In genomic region chr10:77377678-77378352, GRCh38 we compare ENCODE assay signal across 22 cellular contexts.
DNase-seq lines count a peak whose midpoint lies in the region; TF ChIP-seq lines count a peak whose summit lies in the region.
"Had no signal": no experiment of that assay in that cellular context is flagged by ENCODE, and none has a peak within 500 bp of the region (broad histone marks: within the 10 kb centered on the region; RNA-seq: fewer than 3 reads in every experiment).

No MANE protein-coding gene starts in this region.

- intact Hi-C loops in breast epithelium (cut with DNase I; ENCODE audit: low total_unique reads) (no loop called here), MCF 10A (cut with micrococcal nuclease) (no loop called here), mammary epithelial cell (cut with micrococcal nuclease) (loop anchor here (1.0 kb wide), 1 partner anchor 263 kb away; no protein-coding TSS in a partner anchor)

- dilution Hi-C loops in mammary epithelial cell (cut with HindIII; ENCODE audit: low sequenced_read_pairs), result loop anchor here (25.0 kb wide), 1 partner anchor 259 kb away; the partner anchor contains the start of gene KCNMA1

- H3K4me2 ChIP-seq in mammary epithelial cell (ENCODE audit: insufficient read depth, low read depth, low read length), result no peak overlapping the region
- H3K4me2 ChIP-seq: BLaER1 had no signal

- TF ChIP-seq CTCF in breast epithelium (IDR thresholded peaks at IDR 0.05) (no peak), MCF 10A (IDR thresholded peaks at IDR 0.05; ENCODE audit: unreplicated experiment) (no peak), mammary epithelial cell (conservative IDR thresholded peaks at IDR 0.05 in 1 of 2, IDR thresholded peaks at IDR 0.05 in 1 of 2; ENCODE audit: extremely low read depth in 1 of 2, insufficient read depth in 1 of 2, low read depth in 1 of 2, low read length in 2 of 2) (peak; percentile 11 to 20), GM10266 (IDR thresholded peaks at IDR 0.05; ENCODE audit: control insufficient read depth, insufficient read depth, low read depth, missing control alignments) (no peak)

- no peaks in the 10 kb centered on the region for H3K36me3 ChIP-seq in breast epithelium
- H3K36me3 ChIP-seq in mammary epithelial cell (ENCODE audit: insufficient read depth, low read length), result no peaks in the 10 kb centered on the region
- H3K36me3 ChIP-seq: adrenal gland, BLaER1, prostate gland, thoracic aorta had no signal

- no peak overlapping the region for H3K27ac Mint-ChIP-seq in MCF 10A (ENCODE audit: low read depth, unreplicated experiment)
- H3K27ac Mint-ChIP-seq: activated T-helper 2 cell treated with anti-CD3 and anti-CD28 coated beads, Interferon-gamma antibody, Interleukin-2, Interleukin-4, amounts not matched to agents 10 μg/mL and 5 μg/mL and 100 μg/mL, durations not matched to agents 14 hours and 24 hours and 36 hours; immature natural killer cell; memory B cell had no signal

- CTCF ChIA-PET in MCF 10A (lab: Yijun Ruan, JAX) (interaction anchor here (0.8 to 1.2 kb wide), 5 partner anchors 11 to 261 kb away, joined by 3 to 4 read pairs (median 3); no protein-coding TSS in a partner anchor), mammary epithelial cell (lab: Charles Lee; ENCODE audit: low non-redundant PET) (no interaction called here)

- H3K27me3 ChIP-seq in breast epithelium (no peaks in the 10 kb centered on the region), mammary epithelial cell (ENCODE audit: insufficient read depth, low read length) (no peaks in the 10 kb centered on the region)
- H3K27me3 ChIP-seq: adrenal gland, BLaER1, MG63 had no signal

- POLR2A ChIA-PET in MCF 10A (lab: Yijun Ruan, JAX), result interaction anchor here (1.0 kb wide), 1 partner anchor 9 kb away, joined by 5 read pairs; no protein-coding TSS in a partner anchor

- no peak overlapping the region for H3K4me3 Mint-ChIP-seq in MCF 10A (ENCODE audit: unreplicated experiment)
- H3K4me3 Mint-ChIP-seq: immature natural killer cell, memory B cell, nephron had no signal

- H3K36me3 Mint-ChIP-seq in MCF 10A (ENCODE audit: insufficient read depth, unreplicated experiment), result no peaks in the 10 kb centered on the region
- H3K36me3 Mint-ChIP-seq: immature natural killer cell, memory B cell had no signal

- no TSS peak for BruUV-seq in MCF 10A (replicated peaks; lab: Mats Ljungman, UMichigan)
- no TSS peak for BruUV-seq in mammary epithelial cell (replicated peaks; lab: Mats Ljungman, UMichigan)

- no peak for DNase-seq in breast epithelium (ENCODE audit: low spot score in 2 of 2)
- DNase-seq in MCF 10A (ENCODE audit: unreplicated experiment), result no peak
- no peak for DNase-seq in mammary epithelial cell
- peak; percentile 47 for DNase-seq in left kidney (ENCODE audit: low read depth, low spot score)
- DNase-seq in GM10266 (ENCODE audit: extremely low spot score), result no peak
- DNase-seq in D341Med (ENCODE audit: low spot score), result no peak
- no peak for DNase-seq in NCI-H1105 (lab: John Stamatoyannopoulos, UW)
- DNase-seq in activated T-cell treated with anti-CD3 and anti-CD28 coated beads, Interleukin-2, amount 50 U/mL, for 1 hour, result no peak
- DNase-seq: adrenal gland; central memory CD4-positive, alpha-beta T cell; DMS 273 treated with DMSO at 0.1 percent for 48 hours; GDM1; immature natural killer cell; MG63; NCI-H446; SHP77 had no signal

- H3K27ac ChIP-seq in breast epithelium (peak overlapping the region; percentile 60 to 64), mammary epithelial cell (ENCODE audit: insufficient read depth, low read depth, low read length) (no peak overlapping the region)
- H3K27ac ChIP-seq: adrenal gland, BLaER1, prostate gland, thoracic aorta had no signal

- no peak overlapping the region for H3K4me3 ChIP-seq in breast epithelium
- H3K4me3 ChIP-seq in mammary epithelial cell (replicated peaks in 1 of 3; ENCODE audit: insufficient read depth in 1 of 3, low read depth in 2 of 3, low read length in 3 of 3), result no peak overlapping the region
- H3K4me3 ChIP-seq: adrenal gland, BLaER1, MG63, prostate gland, thoracic aorta had no signal

- no peaks in the 10 kb centered on the region for H3K4me1 Mint-ChIP-seq in MCF 10A (ENCODE audit: insufficient read depth, unreplicated experiment)
- H3K4me1 Mint-ChIP-seq: immature natural killer cell, memory B cell had no signal

- H3K79me2 ChIP-seq in mammary epithelial cell (ENCODE audit: insufficient read depth, low read length), result no peaks in the 10 kb centered on the region

- no peaks in the 10 kb centered on the region for H3K9me3 ChIP-seq in breast epithelium
- H3K9me3 ChIP-seq in mammary epithelial cell (replicated peaks; ENCODE audit: insufficient read depth, low read length), result no peaks in the 10 kb centered on the region
- H3K9me3 ChIP-seq: adrenal gland, BLaER1, MG63, prostate gland, thoracic aorta had no signal

- no peaks in the 10 kb centered on the region for H3K27me3 Mint-ChIP-seq in MCF 10A (ENCODE audit: insufficient read depth, unreplicated experiment)

- no peak overlapping the region for H2AFZ ChIP-seq in mammary epithelial cell (ENCODE audit: low read depth, low read length)

- in situ Hi-C loops in mammary epithelial cell (cut with MboI; ENCODE audit: low sequenced_read_pairs in 2 of 2), result loop anchor here in 1 of 2 donors (25.0 kb wide), 1 partner anchor 259 kb away; the partner anchor contains the start of gene KCNMA1

- no peak overlapping the region for H3K9ac ChIP-seq in mammary epithelial cell (ENCODE audit: insufficient read depth, low read length)
- H3K9ac ChIP-seq: BLaER1 had no signal

- H3K4me1 ChIP-seq in breast epithelium (no peaks in the 10 kb centered on the region), mammary epithelial cell (ENCODE audit: insufficient read depth, low read length) (peaks cover 8% of the 10 kb centered on the region)
- H3K4me1 ChIP-seq: adrenal gland, prostate gland had no signal

- no peaks in the 10 kb centered on the region for H3K9me3 Mint-ChIP-seq in MCF 10A (ENCODE audit: unreplicated experiment)
- H3K9me3 Mint-ChIP-seq: activated T-helper 2 cell treated with anti-CD3 and anti-CD28 coated beads, Interferon-gamma antibody, Interleukin-2, Interleukin-4, amounts not matched to agents 10 μg/mL and 5 μg/mL and 100 μg/mL, durations not matched to agents 14 hours and 24 hours and 36 hours; memory B cell; nephron had no signal

- TF ChIP-seq POLR2A in breast epithelium (IDR thresholded peaks at IDR 0.05), result no peak

- 72% methylated on average over 6 of the region's 6 CpGs for WGBS in mammary epithelial cell (ENCODE audit: low coverage, missing lambda C conversion rate)

- H4K20me1 ChIP-seq in mammary epithelial cell (ENCODE audit: insufficient read depth, low read length), result no peaks in the 10 kb centered on the region
- H4K20me1 ChIP-seq: BLaER1 had no signal

Comparison
In these comparisons a context has a peak if more than half of its experiments do, and no peak if none do; other contexts are left out.
1. CTCF ChIP-seq: peak in mammary epithelial cell (2 of 2); none in breast epithelium (0 of 3), MCF 10A (single experiment) and GM10266 (single experiment).